ENCODE assay signal across 2 cellular contexts in genomic region chr12:79553863-79554574, GRCh38.
TF ChIP-seq lines count a peak whose summit lies in the region.

No MANE protein-coding gene starts in this region.

TF ChIP-seq in IMR-90, 13 proteins besides CTCF, POLR2A, EP300 and RAD21:
- TF ChIP-seq CHD1 (IDR thresholded peaks at IDR 0.05; ENCODE audit: low read depth, low read length) (no peak), SMC3 (IDR thresholded peaks at IDR 0.05; ENCODE audit: low read depth, low read length) (no peak), NFE2L2 (IDR thresholded peaks at IDR 0.05; ENCODE audit: low read depth, low read length) (no peak), USF2 (IDR thresholded peaks at IDR 0.05; ENCODE audit: low read depth, low read length) (no peak), RCOR1 (IDR thresholded peaks at IDR 0.05; ENCODE audit: insufficient replicate concordance, low read length) (no peak), MXI1 (IDR thresholded peaks at IDR 0.05; ENCODE audit: borderline replicate concordance, low read depth, low read length) (no peak), ELK1 (IDR thresholded peaks at IDR 0.05; ENCODE audit: borderline replicate concordance, low read depth, low read length) (no peak), MAZ (IDR thresholded peaks at IDR 0.05; ENCODE audit: borderline replicate concordance, low read depth, low read length) (no peak), RFX5 (IDR thresholded peaks at IDR 0.05; ENCODE audit: low read depth, low read length) (no peak)

TF ChIP-seq in H1, 55 proteins besides CTCF, POLR2A, EP300 and RAD21:
- TF ChIP-seq RXRA (IDR thresholded peaks at IDR 0.05; ENCODE audit: insufficient read depth, low read depth, low read length): no peak
